In the genomic region with DNA sequence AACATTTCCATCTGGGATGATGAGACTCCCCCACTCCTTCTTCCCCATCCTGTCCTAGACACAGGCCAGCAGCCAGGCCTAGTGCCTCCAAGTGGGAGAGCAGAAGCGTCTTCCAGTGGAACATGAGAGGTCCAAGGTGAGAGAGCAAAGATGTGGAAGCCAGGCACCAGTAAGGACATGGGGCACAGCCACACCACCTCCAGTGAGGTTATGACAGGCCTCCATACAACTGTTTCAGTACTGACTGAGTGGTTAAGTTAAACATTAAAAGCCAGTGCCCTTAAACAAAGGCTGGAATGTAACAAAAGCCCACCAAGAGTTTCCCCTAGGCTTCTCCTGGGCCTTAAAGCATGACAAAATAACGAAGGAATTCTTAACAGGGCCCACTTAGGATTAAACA, we compare ENCODE assay signal across 10 cellular contexts. TPM values are rescaled to one million over a fixed set of nuclear protein-coding genes. Genes with fewer than 3 reads are reported as not detected.
A peak's percentile ranks its signal among the peaks of the same experiment; 100 is the strongest.
DNase-seq lines count a peak whose midpoint lies in the region; ATAC-seq and TF ChIP-seq lines count a peak whose summit lies in the region.
"Had no signal": no experiment of that assay in that cellular context is flagged by ENCODE, and none has a peak within 500 bp of the region (broad histone marks: within the 10 kb centered on the region; RNA-seq: fewer than 3 reads in every experiment).

No MANE protein-coding gene starts in this region.

- no peaks in the 10 kb centered on the region for H3K9me3 ChIP-seq in vagina

- TF ChIP-seq POLR2A in vagina (IDR thresholded peaks at IDR 0.05), result no peak

- CTCF ChIA-PET in activated naive CD4-positive, alpha-beta T cell treated with anti-CD3 and anti-CD28 coated beads for 36 hours (lab: Charles Lee), result interaction anchor here (1.0 kb wide), 1 partner anchor 16 kb away, joined by 3 read pairs; no protein-coding TSS in a partner anchor

- H3K27me3 Mint-ChIP-seq in activated naive CD4-positive, alpha-beta T cell treated with anti-CD3 and anti-CD28 coated beads for 36 hours (ENCODE audit: low read depth), result no peaks in the 10 kb centered on the region
- no peaks in the 10 kb centered on the region for H3K27me3 Mint-ChIP-seq in dendritic cell treated with granulocyte-macrophage colony-stimulating factor and Interleukin-4, amounts not matched to agents 40 ng/mL and 50 ng/mL, for 4 days

- peak overlapping the region; percentile 84 for H3K27ac Mint-ChIP-seq in activated naive CD4-positive, alpha-beta T cell treated with anti-CD3 and anti-CD28 coated beads for 36 hours
- H3K27ac Mint-ChIP-seq in dendritic cell treated with granulocyte-macrophage colony-stimulating factor and Interleukin-4, amounts not matched to agents 40 ng/mL and 50 ng/mL, for 4 days, result peak overlapping the region; percentile 3

- H3K4me1 ChIP-seq in vagina, result peaks cover 60% of the 10 kb centered on the region

- H3K9me3 Mint-ChIP-seq in activated naive CD4-positive, alpha-beta T cell treated with anti-CD3 and anti-CD28 coated beads for 36 hours, result no peaks in the 10 kb centered on the region
- no peaks in the 10 kb centered on the region for H3K9me3 Mint-ChIP-seq in dendritic cell treated with granulocyte-macrophage colony-stimulating factor and Interleukin-4, amounts not matched to agents 40 ng/mL and 50 ng/mL, for 4 days

- TF ChIP-seq CTCF in vagina (IDR thresholded peaks at IDR 0.05), result no peak

- peak; percentile 22 for DNase-seq in activated naive CD4-positive, alpha-beta T cell treated with anti-CD3 and anti-CD28 coated beads for 36 hours
- DNase-seq in activated naive CD4-positive, alpha-beta T cell treated with anti-CD3 and anti-CD28 coated beads, Interleukin-2, amount 50 U/mL, for 16 hours, result no peak
- peak; percentile 52 to 69 for DNase-seq in vagina (ENCODE audit: extremely low spot score in 2 of 2)
- DNase-seq in NCI-H2029 treated with DMSO at 0.1 percent for 48 hours (lab: John Stamatoyannopoulos, UW), result no peak
- no peak for DNase-seq in HPDE6-E6E7 (ENCODE audit: extremely low spot score)
- DNase-seq in A172 (ENCODE audit: low spot score), result no peak
- DNase-seq: HCEC 1CT, NCI-H2107 had no signal

- H3K4me1 Mint-ChIP-seq in activated naive CD4-positive, alpha-beta T cell treated with anti-CD3 and anti-CD28 coated beads for 36 hours (ENCODE audit: low read depth), result peaks cover 74% of the 10 kb centered on the region
- peaks cover 54% of the 10 kb centered on the region for H3K4me1 Mint-ChIP-seq in dendritic cell treated with granulocyte-macrophage colony-stimulating factor and Interleukin-4, amounts not matched to agents 40 ng/mL and 50 ng/mL, for 4 days (ENCODE audit: low read depth)

- H3K4me3 Mint-ChIP-seq in activated naive CD4-positive, alpha-beta T cell treated with anti-CD3 and anti-CD28 coated beads for 36 hours, result peak overlapping the region; percentile 72
- no peak overlapping the region for H3K4me3 Mint-ChIP-seq in dendritic cell treated with granulocyte-macrophage colony-stimulating factor and Interleukin-4, amounts not matched to agents 40 ng/mL and 50 ng/mL, for 4 days

- no peaks in the 10 kb centered on the region for H3K27me3 ChIP-seq in vagina

- intact Hi-C loops in activated naive CD4-positive, alpha-beta T cell treated with anti-CD3 and anti-CD28 coated beads for 36 hours (cut with micrococcal nuclease), result no loop called here
- intact Hi-C loops in dendritic cell treated with granulocyte-macrophage colony-stimulating factor and Interleukin-4, amounts not matched to agents 40 ng/mL and 50 ng/mL, for 4 days (cut with micrococcal nuclease), result no loop called here
- intact Hi-C loops in vagina (cut with DNase I), result no loop called here

- H3K36me3 ChIP-seq in vagina, result peaks cover 0 to 29% of the 10 kb centered on the region in 2 donors

- H3K36me3 Mint-ChIP-seq in activated naive CD4-positive, alpha-beta T cell treated with anti-CD3 and anti-CD28 coated beads for 36 hours (ENCODE audit: low read depth), result peaks cover 54% of the 10 kb centered on the region
- peaks cover 88% of the 10 kb centered on the region for H3K36me3 Mint-ChIP-seq in dendritic cell treated with granulocyte-macrophage colony-stimulating factor and Interleukin-4, amounts not matched to agents 40 ng/mL and 50 ng/mL, for 4 days (ENCODE audit: low read depth)

- peak overlapping the region; percentile 33 for H3K27ac ChIP-seq in vagina

- peak; percentile 62 for ATAC-seq in HG03520 (IDR thresholded peaks at IDR 0.05; ENCODE audit: unreplicated experiment)

- H3K4me3 ChIP-seq in vagina, result no peak overlapping the region

RNA-seq across cellular contexts. Expression of a gene that starts 5.3 kb away (rescaled TPM):
- 1 to 10 TPM; 6.9 to 7.4 TPM for total RNA-seq in activated naive CD4-positive, alpha-beta T cell treated with anti-CD3 and anti-CD28 coated beads for 36 hours
- total RNA-seq in vagina, result 6.6 TPM
- total RNA-seq in A172 (2014; rRNA removed; shearing (Covaris generic)), result 7.9 and 9.8 TPM in 2 replicates

RNA-seq across cellular contexts. Expression of a gene that starts 22.2 kb away (rescaled TPM):
- 10 to 100 TPM; 20.4 to 22.9 TPM for total RNA-seq in activated naive CD4-positive, alpha-beta T cell treated with anti-CD3 and anti-CD28 coated beads for 36 hours
- 54.0 TPM for total RNA-seq in vagina
- 34.2 and 37.3 TPM in 2 replicates for total RNA-seq in A172 (2014; rRNA removed; shearing (Covaris generic))

RNA-seq across cellular contexts. Expression of a gene that starts 37.2 kb away (rescaled TPM):
- total RNA-seq in activated naive CD4-positive, alpha-beta T cell treated with anti-CD3 and anti-CD28 coated beads for 36 hours, result 1 to 10 TPM; 9.4 to 9.7 TPM
- 21.4 TPM for total RNA-seq in vagina
- total RNA-seq in A172 (2014; rRNA removed; shearing (Covaris generic)), result 9.1 and 13.1 TPM in 2 replicates

RNA-seq across cellular contexts. Expression of a gene that starts 37.3 kb away (rescaled TPM):
- total RNA-seq in activated naive CD4-positive, alpha-beta T cell treated with anti-CD3 and anti-CD28 coated beads for 36 hours, result under 1 TPM in 1 of 2 experiments, not detected in 1; 0.19 TPM
- total RNA-seq in vagina, result 3.9 TPM
- 1.7 and 2.4 TPM in 2 replicates for total RNA-seq in A172 (2014; rRNA removed; shearing (Covaris generic))

Comparison
In these comparisons a context has a peak if more than half of its experiments do, and no peak if none do; other contexts are left out.
1. DNase-seq: peak in activated naive CD4-positive, alpha-beta T cell treated with anti-CD3 and anti-CD28 coated beads for 36 hours (single experiment) and vagina (2 of 2); none in activated naive CD4-positive, alpha-beta T cell treated with anti-CD3 and anti-CD28 coated beads, Interleukin-2, amount 50 U/mL, for 16 hours (single experiment), NCI-H2029 treated with DMSO at 0.1 percent for 48 hours (single experiment), HPDE6-E6E7 (single experiment) and A172 (single experiment).